9 cellular contexts compared by ENCODE assay signal in the genomic region with DNA sequence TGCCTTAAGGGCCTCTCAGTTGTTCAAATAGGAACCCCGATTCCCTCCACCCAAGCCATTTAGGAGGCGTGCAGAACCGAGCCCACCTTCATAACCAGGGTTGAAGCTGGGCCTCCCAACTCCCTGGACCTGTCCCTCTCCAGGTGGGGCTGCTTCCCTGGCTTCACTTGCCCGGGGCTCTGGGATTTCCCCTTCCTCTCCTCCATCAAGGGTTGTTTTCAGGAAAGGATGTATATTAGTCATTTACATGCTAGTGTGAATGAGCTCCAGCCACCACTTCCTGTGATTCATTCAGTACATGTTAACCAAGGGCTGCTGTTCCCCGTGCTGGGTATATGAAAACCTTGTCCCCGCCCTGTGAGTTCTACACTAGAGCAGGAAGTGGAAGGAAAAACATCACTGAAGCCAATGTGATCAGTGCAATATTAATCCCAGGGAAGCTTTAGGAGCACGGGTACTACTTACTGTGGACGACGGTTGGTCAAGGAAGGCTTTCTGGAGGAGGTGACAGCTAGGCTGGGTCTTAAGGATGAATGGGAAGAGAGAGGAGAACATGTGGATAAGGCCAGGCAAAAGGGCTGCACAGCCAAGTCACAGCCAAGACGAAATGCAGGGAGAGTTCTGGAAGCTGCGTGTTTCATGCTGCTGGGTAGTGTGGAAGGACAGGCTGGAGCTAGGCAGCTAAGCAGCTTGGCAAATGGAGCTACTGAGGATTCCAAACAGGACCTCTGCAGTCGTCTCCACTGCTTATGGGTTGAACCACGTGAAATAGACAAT.
DNase-seq lines count a peak whose midpoint lies in the region; ATAC-seq and TF ChIP-seq lines count a peak whose summit lies in the region.
"Had no signal": no experiment of that assay in that cellular context is flagged by ENCODE, and none has a peak within 500 bp of the region (broad histone marks: within the 10 kb centered on the region; RNA-seq: fewer than 3 reads in every experiment).

No MANE protein-coding gene starts in this region.

- TF ChIP-seq CTCF in foreskin fibroblast (IDR thresholded peaks at IDR 0.05; ENCODE audit: low read depth, low read length): no peak

- ATAC-seq in HG02610 (IDR thresholded peaks at IDR 0.05; ENCODE audit: unreplicated experiment) (peak; percentile 79), HG03097 (IDR thresholded peaks at IDR 0.05; ENCODE audit: low FRiP score, unreplicated experiment) (no peak)

- DNase-seq in RKO (ENCODE audit: low spot score) (peak; percentile 88), dermis microvascular lymphatic vessel endothelial cell (ENCODE audit: low read depth in 2 of 2) (peak; percentile 43 to 77), cerebellum (ENCODE audit: low spot score) (no peak), foreskin fibroblast (no peak), midbrain (lab: John Stamatoyannopoulos, UW) (no peak)
- DNase-seq in stimulated activated CD4-positive, alpha-beta T cell treated with anti-CD3 and anti-CD28 coated beads, Interleukin-12 subunit alpha, Interleukin-12 subunit beta, amount 100 ng/mL, for 4 hours: peak; percentile 15
- DNase-seq: KG1 had no signal

- H3K4me3 ChIP-seq in foreskin fibroblast (ENCODE audit: low read depth in 1 of 2, low read length in 2 of 2): no peak overlapping the region

Comparison
In these comparisons a context has a peak if more than half of its experiments do, and no peak if none do; other contexts are left out.
1. DNase-seq: peak in RKO (single experiment), dermis microvascular lymphatic vessel endothelial cell (2 of 2) and stimulated activated CD4-positive, alpha-beta T cell treated with anti-CD3 and anti-CD28 coated beads, Interleukin-12 subunit alpha, Interleukin-12 subunit beta, amount 100 ng/mL, for 4 hours (single experiment); none in cerebellum (single experiment), foreskin fibroblast (0 of 2) and midbrain (single experiment).